Comparison of ENCODE assay signal across 13 cellular contexts in the genomic region with DNA sequence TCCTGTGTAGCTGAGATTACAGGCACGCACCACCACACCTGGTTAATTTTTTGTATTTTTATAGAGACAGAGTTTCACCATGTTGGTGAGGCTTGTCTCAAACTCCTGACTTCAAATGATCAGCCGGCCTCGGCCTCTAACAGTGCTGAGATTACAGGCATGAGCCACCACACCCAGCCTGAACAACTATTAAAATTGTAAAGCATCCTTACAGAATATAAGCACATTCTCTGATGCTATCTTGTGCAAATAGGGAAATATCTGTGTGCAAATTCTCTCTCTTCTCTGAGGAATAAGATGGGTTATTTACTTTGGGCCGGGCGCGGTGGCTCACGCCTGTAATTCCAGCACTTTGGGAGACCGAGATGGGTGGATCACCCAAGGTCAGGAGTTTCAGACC.
"Had no signal": no experiment of that assay in that cellular context is flagged by ENCODE, and none has a peak within 500 bp of the region (broad histone marks: within the 10 kb centered on the region; RNA-seq: fewer than 3 reads in every experiment).

No MANE protein-coding gene starts in this region.

- DNase-seq: activated gamma-delta T cell had no signal

- H2AFZ ChIP-seq: PC-9 had no signal

- H3K4me3 ChIP-seq: ascending aorta, cardiac muscle cell, PC-9 had no signal

- H3K4me2 ChIP-seq: KMS-11, PC-9 had no signal

- H3K9me3 Mint-ChIP-seq: activated naive CD4-positive, alpha-beta T cell treated with anti-CD3 and anti-CD28 coated beads, Interleukin-2, amount 50 U/mL, for 24 hours; activated naive CD8-positive, alpha-beta T cell treated with anti-CD3 and anti-CD28 coated beads, Interleukin-2, amount 10 ng/mL, durations not matched to agents 7 days and 5 days; central memory CD8-positive, alpha-beta T cell had no signal

- H3K9ac ChIP-seq: KMS-11 had no signal

- H3K27me3 ChIP-seq: ascending aorta, cardiac muscle cell had no signal

- H3K27me3 Mint-ChIP-seq: activated CD4-positive, alpha-beta T cell treated with anti-CD3 and anti-CD28 coated beads, Interleukin-2, amount 10 ng/mL, durations not matched to agents 24 days and 14 days; activated CD8-positive, alpha-beta T cell treated with anti-CD3 and anti-CD28 coated beads for 36 hours; activated naive CD4-positive, alpha-beta T cell treated with anti-CD3 and anti-CD28 coated beads, Interleukin-2, amount 50 U/mL, for 24 hours; activated naive CD8-positive, alpha-beta T cell treated with anti-CD3 and anti-CD28 coated beads, Interleukin-2, amount 10 ng/mL, durations not matched to agents 7 days and 5 days; central memory CD8-positive, alpha-beta T cell; T-cell had no signal

- H3K27ac ChIP-seq: cardiac muscle cell, KMS-11, PC-9, WERI-Rb-1 had no signal

- H3K4me3 Mint-ChIP-seq: activated CD4-positive, alpha-beta T cell treated with anti-CD3 and anti-CD28 coated beads, Interleukin-2, amount 10 ng/mL, durations not matched to agents 24 days and 14 days; activated CD8-positive, alpha-beta T cell treated with anti-CD3 and anti-CD28 coated beads for 36 hours; activated naive CD4-positive, alpha-beta T cell treated with anti-CD3 and anti-CD28 coated beads, Interleukin-2, amount 50 U/mL, for 24 hours; activated naive CD8-positive, alpha-beta T cell treated with anti-CD3 and anti-CD28 coated beads, Interleukin-2, amount 10 ng/mL, durations not matched to agents 7 days and 5 days; central memory CD8-positive, alpha-beta T cell; T-cell had no signal

- H3K27ac Mint-ChIP-seq: activated CD4-positive, alpha-beta T cell treated with anti-CD3 and anti-CD28 coated beads, Interleukin-2, amount 10 ng/mL, durations not matched to agents 24 days and 14 days; activated naive CD4-positive, alpha-beta T cell treated with anti-CD3 and anti-CD28 coated beads, Interleukin-2, amount 50 U/mL, for 24 hours; activated naive CD8-positive, alpha-beta T cell treated with anti-CD3 and anti-CD28 coated beads, Interleukin-2, amount 10 ng/mL, durations not matched to agents 7 days and 5 days; activated T-helper 2 cell treated with anti-CD3 and anti-CD28 coated beads, Interferon-gamma antibody, Interleukin-2, Interleukin-4, amounts not matched to agents 10 μg/mL and 5 μg/mL and 100 μg/mL, durations not matched to agents 14 hours and 24 hours and 36 hours had no signal
